34 cellular contexts compared by ENCODE assay signal in genomic region chr9:77025146-77025545, GRCh38. TPM values are rescaled to one million over a fixed set of nuclear protein-coding genes. Genes with fewer than 3 reads are reported as not detected.
"Had no signal": no experiment of that assay in that cellular context is flagged by ENCODE, and none has a peak within 500 bp of the region (broad histone marks: within the 10 kb centered on the region; RNA-seq: fewer than 3 reads in every experiment).

No MANE protein-coding gene starts in this region.

- H3K27ac Mint-ChIP-seq: activated B cell treated with CpG ODN at 0.5 μM for 24 hours; activated CD4-positive, alpha-beta memory T cell treated with anti-CD3 and anti-CD28 coated beads for 36 hours; activated naive CD4-positive, alpha-beta T cell treated with anti-CD3 and anti-CD28 coated beads for 36 hours; activated naive CD4-positive, alpha-beta T cell treated with anti-CD3 and anti-CD28 coated beads, Interleukin-2, amount 50 U/mL, for 72 hours; activated T-helper 1 cell treated with anti-CD3 and anti-CD28 coated beads, Interleukin-12 subunit alpha, Interleukin-12 subunit beta, Interleukin-2, Interleukin-4 antibody, amounts not matched to agents 30 ng/mL and 10 ng/mL and 1 ng/mL, durations not matched to agents 14 hours and 24 hours and 36 hours; brain had no signal

- ATAC-seq: activated naive CD4-positive, alpha-beta T cell treated with anti-CD3 and anti-CD28 coated beads, Interleukin-2, amount 50 U/mL, for 72 hours; activated T-cell treated with anti-CD3 and anti-CD28 coated beads, Interleukin-2, amount 50 U/mL, for 4 hours; K562; Right ventricle myocardium inferior had no signal

- H3K4me3 Mint-ChIP-seq: activated B cell treated with CpG ODN at 0.5 μM for 24 hours; activated CD4-positive, alpha-beta memory T cell treated with anti-CD3 and anti-CD28 coated beads for 36 hours; activated naive CD4-positive, alpha-beta T cell treated with anti-CD3 and anti-CD28 coated beads for 36 hours; activated T-cell treated with anti-CD3 and anti-CD28 coated beads, Interleukin-2, amount 50 U/mL, for 4 hours; activated T-helper 1 cell treated with anti-CD3 and anti-CD28 coated beads, Interleukin-12 subunit alpha, Interleukin-12 subunit beta, Interleukin-2, Interleukin-4 antibody, amounts not matched to agents 30 ng/mL and 10 ng/mL and 1 ng/mL, durations not matched to agents 14 hours and 24 hours and 36 hours; brain; central memory CD8-positive, alpha-beta T cell had no signal

- H3K36me3 Mint-ChIP-seq: activated CD4-positive, alpha-beta memory T cell treated with anti-CD3 and anti-CD28 coated beads for 36 hours; brain had no signal

- H3K36me3 ChIP-seq: adrenal gland, cardiac muscle cell had no signal

- FAIRE-seq: K562, RCC 7860 had no signal

- H3K4me3 ChIP-seq: adrenal gland, cardiac muscle cell, K562, PC-9 had no signal

- H3K9me3 ChIP-seq: adrenal gland had no signal

- H3K9me3 Mint-ChIP-seq: activated B cell treated with CpG ODN at 0.5 μM for 24 hours; activated CD4-positive, alpha-beta memory T cell treated with anti-CD3 and anti-CD28 coated beads for 36 hours; activated naive CD4-positive, alpha-beta T cell treated with anti-CD3 and anti-CD28 coated beads for 36 hours; activated naive CD4-positive, alpha-beta T cell treated with anti-CD3 and anti-CD28 coated beads, Interleukin-2, amount 50 U/mL, for 72 hours; activated T-cell treated with anti-CD3 and anti-CD28 coated beads, Interleukin-2, amount 50 U/mL, for 4 hours; activated T-helper 1 cell treated with anti-CD3 and anti-CD28 coated beads, Interleukin-12 subunit alpha, Interleukin-12 subunit beta, Interleukin-2, Interleukin-4 antibody, amounts not matched to agents 30 ng/mL and 10 ng/mL and 1 ng/mL, durations not matched to agents 14 hours and 24 hours and 36 hours; central memory CD8-positive, alpha-beta T cell had no signal

- DNase-seq: activated B cell treated with CpG ODN at 0.5 μM for 24 hours; activated CD4-positive, alpha-beta memory T cell treated with anti-CD3 and anti-CD28 coated beads for 36 hours; activated CD4-positive, alpha-beta T cell treated with anti-CD3 and anti-CD28 coated beads for 4 hours; activated CD4-positive, alpha-beta T cell treated with anti-CD3 and anti-CD28 coated beads, Interleukin-2, amount 50 U/mL, for 1 hour; activated CD4-positive, CD25-positive, alpha-beta regulatory T cell treated with anti-CD3 and anti-CD28 coated beads, Interleukin-2, amount 50 U/mL, for 72 hours; activated CD8-positive, alpha-beta memory T cell treated with anti-CD3 and anti-CD28 coated beads, Interleukin-2, amount 50 U/mL, for 4 hours; activated gamma-delta T cell treated with Interleukin-2 at 50 U/mL for 16 hours; activated naive CD4-positive, alpha-beta T cell treated with anti-CD3 and anti-CD28 coated beads for 36 hours; activated T-cell treated with anti-CD3 and anti-CD28 coated beads for 4 hours; activated T-cell treated with anti-CD3 and anti-CD28 coated beads, Interleukin-2, amount 50 U/mL, for 4 hours; adrenal gland; NCI-H1105; NCI-H1417 treated with DMSO at 0.1 percent for 48 hours; NCI-H1930; NCI-H2081 treated with DMSO at 0.1 percent for 48 hours; NCI-H345; NCI-H524 treated with DMSO at 0.1 percent for 48 hours; PC-9; SIG-M5; SW 1271; T-helper 1 cell; T-helper 2 cell; T-helper 9 cell had no signal

- H3K27ac ChIP-seq: adrenal gland, cardiac muscle cell, PC-9, RWPE1, VCaP had no signal

RNA-seq across cellular contexts. Expression of gene FOXB2, which starts 5.7 kb away (rescaled TPM):
- total RNA-seq: activated B cell treated with CpG ODN at 0.5 μM for 24 hours; activated CD4-positive, alpha-beta memory T cell treated with anti-CD3 and anti-CD28 coated beads for 36 hours; activated naive CD4-positive, alpha-beta T cell treated with anti-CD3 and anti-CD28 coated beads for 36 hours; activated naive CD4-positive, alpha-beta T cell treated with anti-CD3 and anti-CD28 coated beads, Interleukin-2, amount 50 U/mL, for 72 hours; activated T-cell treated with anti-CD3 and anti-CD28 coated beads, Interleukin-2, amount 50 U/mL, for 4 hours; activated T-helper 1 cell treated with anti-CD3 and anti-CD28 coated beads, Interleukin-12 subunit alpha, Interleukin-12 subunit beta, Interleukin-2, Interleukin-4 antibody, amounts not matched to agents 30 ng/mL and 10 ng/mL and 1 ng/mL, durations not matched to agents 14 hours and 24 hours and 36 hours; adrenal gland; cardiac muscle cell; K562; M059J; PC-9; Right ventricle myocardium inferior had no signal
